ENCODE assay signal across 1 cellular context in genomic region chr3:24375947-24376384, GRCh38.
A peak's percentile ranks its signal among the peaks of the same experiment; 100 is the strongest.
TF ChIP-seq lines count a peak whose summit lies in the region.

No MANE protein-coding gene starts in this region.

TF ChIP-seq in HepG2, 621 proteins besides CTCF, POLR2A, EP300 and RAD21 (continued from another document):
- TF ChIP-seq TP53 (CRISPR knock-in tag; conservative IDR thresholded peaks at IDR 0.05) (no peak), NR2F6 (IDR thresholded peaks at IDR 0.05) (no peak), NR2F6 (CRISPR knock-in tag; IDR thresholded peaks at IDR 0.05) (0 out of 2 replicates have a peak, but pooled peaks have one; percentile 18), ZNF331 (CRISPR knock-in tag; IDR thresholded peaks at IDR 0.05) (no peak), ZKSCAN8 (CRISPR knock-in tag; IDR thresholded peaks at IDR 0.05; ENCODE audit: borderline replicate concordance) (no peak), SOX13 (IDR thresholded peaks at IDR 0.05) (no peak), SOX13 (CRISPR knock-in tag; conservative IDR thresholded peaks at IDR 0.05 in 1 of 2, IDR thresholded peaks at IDR 0.05 in 1 of 2) (peak in 1 of 2 experiments; percentile 55; a peak in 1 of 4 replicates), ZMYM4 (CRISPR knock-in tag; IDR thresholded peaks at IDR 0.05) (peak; percentile 60), MAZ (IDR thresholded peaks at IDR 0.05; ENCODE audit: borderline replicate concordance, low read depth, low read length) (no peak), MAZ (CRISPR knock-in tag; IDR thresholded peaks at IDR 0.05; ENCODE audit: low read depth) (no peak), ISL2 (CRISPR knock-in tag; IDR thresholded peaks at IDR 0.05) (peak; percentile 75), ZNF317 (CRISPR knock-in tag; IDR thresholded peaks at IDR 0.05) (0 out of 2 replicates have a peak, but pooled peaks have one; percentile 21), PHF21A (CRISPR knock-in tag; IDR thresholded peaks at IDR 0.05) (peak; percentile 55; the same call in 1 of the 2 replicates), SOX6 (IDR thresholded peaks at IDR 0.05) (no peak), SOX6 (CRISPR knock-in tag; IDR thresholded peaks at IDR 0.05) (peak; percentile 51; the same call in 1 of the 2 replicates), SAP130 (CRISPR knock-in tag; IDR thresholded peaks at IDR 0.05; ENCODE audit: low read depth) (0 out of 2 replicates have a peak, but pooled peaks have one; percentile 9)
- TF ChIP-seq, protein P1, sequence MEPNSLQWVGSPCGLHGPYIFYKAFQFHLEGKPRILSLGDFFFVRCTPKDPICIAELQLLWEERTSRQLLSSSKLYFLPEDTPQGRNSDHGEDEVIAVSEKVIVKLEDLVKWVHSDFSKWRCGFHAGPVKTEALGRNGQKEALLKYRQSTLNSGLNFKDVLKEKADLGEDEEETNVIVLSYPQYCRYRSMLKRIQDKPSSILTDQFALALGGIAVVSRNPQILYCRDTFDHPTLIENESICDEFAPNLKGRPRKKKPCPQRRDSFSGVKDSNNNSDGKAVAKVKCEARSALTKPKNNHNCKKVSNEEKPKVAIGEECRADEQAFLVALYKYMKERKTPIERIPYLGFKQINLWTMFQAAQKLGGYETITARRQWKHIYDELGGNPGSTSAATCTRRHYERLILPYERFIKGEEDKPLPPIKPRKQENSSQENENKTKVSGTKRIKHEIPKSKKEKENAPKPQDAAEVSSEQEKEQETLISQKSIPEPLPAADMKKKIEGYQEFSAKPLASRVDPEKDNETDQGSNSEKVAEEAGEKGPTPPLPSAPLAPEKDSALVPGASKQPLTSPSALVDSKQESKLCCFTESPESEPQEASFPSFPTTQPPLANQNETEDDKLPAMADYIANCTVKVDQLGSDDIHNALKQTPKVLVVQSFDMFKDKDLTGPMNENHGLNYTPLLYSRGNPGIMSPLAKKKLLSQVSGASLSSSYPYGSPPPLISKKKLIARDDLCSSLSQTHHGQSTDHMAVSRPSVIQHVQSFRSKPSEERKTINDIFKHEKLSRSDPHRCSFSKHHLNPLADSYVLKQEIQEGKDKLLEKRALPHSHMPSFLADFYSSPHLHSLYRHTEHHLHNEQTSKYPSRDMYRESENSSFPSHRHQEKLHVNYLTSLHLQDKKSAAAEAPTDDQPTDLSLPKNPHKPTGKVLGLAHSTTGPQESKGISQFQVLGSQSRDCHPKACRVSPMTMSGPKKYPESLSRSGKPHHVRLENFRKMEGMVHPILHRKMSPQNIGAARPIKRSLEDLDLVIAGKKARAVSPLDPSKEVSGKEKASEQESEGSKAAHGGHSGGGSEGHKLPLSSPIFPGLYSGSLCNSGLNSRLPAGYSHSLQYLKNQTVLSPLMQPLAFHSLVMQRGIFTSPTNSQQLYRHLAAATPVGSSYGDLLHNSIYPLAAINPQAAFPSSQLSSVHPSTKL (CRISPR knock-in tag; IDR thresholded peaks at IDR 0.05): peak; percentile 70
